Comparison of ENCODE assay signal across 8 cellular contexts in the genomic region with DNA sequence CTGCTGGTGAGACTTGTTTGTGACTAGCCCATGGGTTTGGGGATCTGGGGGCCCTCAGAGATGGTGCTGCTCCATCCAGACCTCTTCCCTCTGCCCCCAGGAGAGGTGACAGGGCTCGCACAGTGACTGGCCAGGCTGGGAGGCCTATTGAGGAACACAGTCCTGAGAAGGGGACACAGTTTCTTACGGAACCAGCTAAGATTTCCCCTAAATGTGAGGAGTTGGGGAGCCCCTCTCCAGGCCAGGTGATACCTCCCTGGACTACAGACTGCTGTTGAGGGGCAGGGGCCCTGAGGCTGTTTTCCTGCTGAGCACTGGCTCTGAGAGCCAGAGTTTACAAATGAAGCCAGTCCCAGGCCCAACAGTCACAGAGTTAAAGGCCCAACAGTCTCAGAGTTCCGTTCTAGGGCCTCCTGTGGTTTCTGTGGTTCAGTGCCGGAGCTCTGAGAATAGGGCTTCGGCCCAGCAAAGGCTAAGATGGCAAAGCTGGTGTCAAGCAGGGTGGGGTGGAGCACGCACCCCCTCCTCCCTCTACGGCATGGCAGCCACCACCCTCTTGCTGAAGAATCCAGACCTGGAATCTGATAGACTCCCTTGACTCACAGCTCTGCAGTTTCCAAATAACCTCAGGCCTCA. TPM values are rescaled to one million over a fixed set of nuclear protein-coding genes. Genes with fewer than 3 reads are reported as not detected.
A peak's percentile ranks its signal among the peaks of the same experiment; 100 is the strongest.
DNase-seq lines count a peak whose midpoint lies in the region; ATAC-seq, FAIRE-seq and TF ChIP-seq lines count a peak whose summit lies in the region.

No MANE protein-coding gene starts in this region.

- no peaks in the 10 kb centered on the region for H3K36me3 ChIP-seq in CD4-positive, alpha-beta memory T cell (ENCODE audit: insufficient read depth, low read length)
- H3K36me3 ChIP-seq in lower lobe of right lung, result no peaks in the 10 kb centered on the region
- H3K36me3 ChIP-seq in H7 (replicated peaks; ENCODE audit: control insufficient read depth, insufficient read depth, low read length), result no peaks in the 10 kb centered on the region

- H3K9me3 ChIP-seq in CD4-positive, alpha-beta memory T cell (ENCODE audit: control insufficient read depth in 1 of 2, low read length in 2 of 2), result no peaks in the 10 kb centered on the region
- H3K9me3 ChIP-seq in T-helper 17 cell (ENCODE audit: control insufficient read depth, low read length, poor library complexity, severe bottlenecking) (no peaks in the 10 kb centered on the region), lower lobe of right lung (no peaks in the 10 kb centered on the region)

- peaks cover 68 to 92% (median 79%) of the 10 kb centered on the region in 4 donors for H3K4me1 Mint-ChIP-seq in CD4-positive, alpha-beta memory T cell
- H3K4me1 Mint-ChIP-seq in T-helper 17 cell, result peaks cover 73% of the 10 kb centered on the region

- peak; percentile 61 to 73 (median 64) for DNase-seq in CD4-positive, alpha-beta memory T cell
- DNase-seq in GM20000 (ENCODE audit: low spot score) (peak; percentile 72), T-helper 17 cell (no peak), lower lobe of right lung (no peak), hypothalamus (lab: John Stamatoyannopoulos, UW) (no peak), RCC 7860 (ENCODE audit: low spot score) (no peak), H7 (no peak)

- peaks cover 82% of the 10 kb centered on the region for H3K4me1 ChIP-seq in CD4-positive, alpha-beta memory T cell (ENCODE audit: insufficient read depth, low read length)
- H3K4me1 ChIP-seq in lower lobe of right lung, result peaks cover 31% of the 10 kb centered on the region

- CTCF ChIA-PET in CD4-positive, alpha-beta memory T cell (lab: Charles Lee; ENCODE audit: partially characterized antibody), result interaction anchor here (0.6 to 2.1 kb wide), 9 partner anchors 9 to 89 kb away, joined by 3 to 11 read pairs (median 3); no protein-coding TSS in a partner anchor

- H3K27me3 Mint-ChIP-seq in CD4-positive, alpha-beta memory T cell, result no peaks in the 10 kb centered on the region
- no peaks in the 10 kb centered on the region for H3K27me3 Mint-ChIP-seq in T-helper 17 cell

- H3K9me3 Mint-ChIP-seq in CD4-positive, alpha-beta memory T cell, result peaks cover 0 to 1% (median 0%) of the 10 kb centered on the region in 8 donors

- H3K4me3 Mint-ChIP-seq in CD4-positive, alpha-beta memory T cell, result peak overlapping the region; percentile 90 to 96 (median 93)
- H3K4me3 Mint-ChIP-seq in T-helper 17 cell, result peak overlapping the region; percentile 97

- POLR2A ChIA-PET in CD4-positive, alpha-beta memory T cell (lab: Charles Lee; ENCODE audit: partially characterized antibody), result interaction anchor here (0.8 to 2.5 kb wide), 28 partner anchors 9 to 80 kb away, joined by 3 to 34 read pairs (median 6); no protein-coding TSS in a partner anchor

- H3K4me3 ChIP-seq in CD4-positive, alpha-beta memory T cell (ENCODE audit: low read length in 2 of 2), result peak overlapping the region in 1 of 2 donors; percentile 44
- H3K4me3 ChIP-seq in lower lobe of right lung (no peak overlapping the region), H7 (ENCODE audit: insufficient read depth, low read depth, low read length) (no peak overlapping the region)

- TF ChIP-seq CTCF in GM20000 (IDR thresholded peaks at IDR 0.05; ENCODE audit: extremely low read depth, missing control alignments) (no peak), lower lobe of right lung (IDR thresholded peaks at IDR 0.05) (no peak)

- H3K27ac Mint-ChIP-seq in CD4-positive, alpha-beta memory T cell, result peak overlapping the region; percentile 93 to 97 (median 96)
- peak overlapping the region; percentile 92 for H3K27ac Mint-ChIP-seq in T-helper 17 cell

- peak overlapping the region; percentile 47 for H3K27ac ChIP-seq in CD4-positive, alpha-beta memory T cell (ENCODE audit: low read depth, low read length)
- peak overlapping the region; percentile 43 for H3K27ac ChIP-seq in lower lobe of right lung

- intact Hi-C loops in CD4-positive, alpha-beta memory T cell (cut with micrococcal nuclease), result loop anchor here (1.0 kb wide), 3 partner anchors 9 to 35 kb away; no protein-coding TSS in a partner anchor
- intact Hi-C loops in lower lobe of right lung (cut with DNase I), result no loop called here

- peaks cover 4 to 25% of the 10 kb centered on the region in 2 donors for H3K36me3 Mint-ChIP-seq in CD4-positive, alpha-beta memory T cell
- peaks cover 7% of the 10 kb centered on the region for H3K36me3 Mint-ChIP-seq in T-helper 17 cell (ENCODE audit: low read depth)

- peak; percentile 44 for ATAC-seq in T-helper 17 cell
- ATAC-seq in lower lobe of right lung, result peak in 1 of 2 donors; percentile 14
- no peak for ATAC-seq in HG02938 (IDR thresholded peaks at IDR 0.05; ENCODE audit: unreplicated experiment)

- H3K27me3 ChIP-seq in CD4-positive, alpha-beta memory T cell (ENCODE audit: insufficient read depth, low read length), result no peaks in the 10 kb centered on the region
- no peaks in the 10 kb centered on the region for H3K27me3 ChIP-seq in lower lobe of right lung (ENCODE audit: low read depth)
- H3K27me3 ChIP-seq in H7 (ENCODE audit: control insufficient read depth, insufficient read depth, low read length), result no peaks in the 10 kb centered on the region

- FAIRE-seq in RCC 7860 (lab: Jason Lieb, UNC), result no peak

RNA-seq across cellular contexts. Expression of a gene that starts 1.1 kb away (rescaled TPM):
- 100 to 1,000 TPM; 393 to 410 TPM for total RNA-seq in CD4-positive, alpha-beta memory T cell
- 100 to 1,000 TPM in 1 of 2 donors, 10 to 100 TPM in 1; 49.5 to 166 TPM for polyA plus RNA-seq in CD4-positive, alpha-beta memory T cell
- total RNA-seq in T-helper 17 cell, result 100 to 1,000 TPM; 250 to 312 TPM
- total RNA-seq in lower lobe of right lung, result 49.9 TPM
- 17.0 and 23.6 TPM in 2 replicates for total RNA-seq in H7 (2014; rRNA removed; shearing (Covaris generic))

Comparison
In these comparisons a context has a peak if more than half of its experiments do, and no peak if none do; other contexts are left out.
1. DNase-seq: peak in CD4-positive, alpha-beta memory T cell (5 of 5) and GM20000 (single experiment); none in T-helper 17 cell (0 of 3), lower lobe of right lung (single experiment), hypothalamus (0 of 51), RCC 7860 (single experiment) and H7 (single experiment).